Comparison of ENCODE assay signal across 8 cellular contexts in genomic region chr12:52070243-52070925, GRCh38. TPM values are rescaled to one million over a fixed set of nuclear protein-coding genes. Genes with fewer than 3 reads are reported as not detected.
DNase-seq lines count a peak whose midpoint lies in the region; ATAC-seq and TF ChIP-seq lines count a peak whose summit lies in the region.

No MANE protein-coding gene starts in this region.

- ATAC-seq in HG03460 (IDR thresholded peaks at IDR 0.05; ENCODE audit: unreplicated experiment) (peak; percentile 1), GM18517 (IDR thresholded peaks at IDR 0.05; ENCODE audit: unreplicated experiment) (no peak)

- H3K27me3 Mint-ChIP-seq in CD14-positive monocyte (ENCODE audit: low read depth in 3 of 3) (peaks cover 2 to 15% (median 13%) of the 10 kb centered on the region in 3 donors), mesothelial cell of epicardium (ENCODE audit: low read depth) (peaks cover 19% of the 10 kb centered on the region)

- TF ChIP-seq CTCF in CD14-positive monocyte (IDR thresholded peaks at IDR 0.05): no peak
- no peak for TF ChIP-seq CTCF in brain microvascular endothelial cell (IDR thresholded peaks at IDR 0.05; ENCODE audit: low read depth, low read length, missing control alignments)
- TF ChIP-seq CTCF in mesothelial cell of epicardium (IDR thresholded peaks at IDR 0.05; ENCODE audit: unreplicated experiment): no peak

- intact Hi-C loops in CD14-positive monocyte (cut with micrococcal nuclease): loop anchor here (1.0 to 2.0 kb wide), 2 partner anchors 13 to 46 kb away; no protein-coding TSS in a partner anchor

- H3K9me3 Mint-ChIP-seq in CD14-positive monocyte (peaks cover 0 to 2% (median 0%) of the 10 kb centered on the region in 7 donors), mesothelial cell of epicardium (no peaks in the 10 kb centered on the region)

- H3K4me3 Mint-ChIP-seq in CD14-positive monocyte (peak overlapping the region; percentile 95 to 96), mesothelial cell of epicardium (peak overlapping the region; percentile 90)

- H3K4me3 ChIP-seq in brain microvascular endothelial cell (ENCODE audit: low read depth, low read length): peak overlapping the region; percentile 99

- H3K4me1 Mint-ChIP-seq in CD14-positive monocyte: peaks cover 48% of the 10 kb centered on the region
- peaks cover 32% of the 10 kb centered on the region for H3K4me1 Mint-ChIP-seq in mesothelial cell of epicardium

- no peaks in the 10 kb centered on the region for H3K27me3 ChIP-seq in brain microvascular endothelial cell (replicated peaks)

- no peak for DNase-seq in CD14-positive monocyte (ENCODE audit: low spot score)
- DNase-seq in brain microvascular endothelial cell: no peak
- DNase-seq in mesothelial cell of epicardium (ENCODE audit: low spot score in 2 of 2, unreplicated experiment in 2 of 2): no peak
- no peak for DNase-seq in Ammon's horn (ENCODE audit: low spot score)
- no peak for DNase-seq in amniotic stem cell (lab: John Stamatoyannopoulos, UW)
- DNase-seq in HPDE6-E6E7 (ENCODE audit: extremely low spot score): no peak

- in situ Hi-C loops in brain microvascular endothelial cell (cut with HindIII; ENCODE audit: low pct_ligation_motif_present, low sequenced_read_pairs): no loop called here

- H3K27ac Mint-ChIP-seq in CD14-positive monocyte (peak overlapping the region; percentile 92 to 100 (median 99)), mesothelial cell of epicardium (peak overlapping the region; percentile 98)

- peak overlapping the region; percentile 98 for H3K27ac ChIP-seq in brain microvascular endothelial cell

- H3K36me3 Mint-ChIP-seq in CD14-positive monocyte (peaks cover 32 to 34% of the 10 kb centered on the region in 2 donors), mesothelial cell of epicardium (peaks cover 21% of the 10 kb centered on the region)

- peaks cover 12% of the 10 kb centered on the region for H3K36me3 ChIP-seq in brain microvascular endothelial cell (replicated peaks)

RNA-seq across cellular contexts. Expression of gene ATG101, which starts 0.6 kb away (rescaled TPM):
- polyA plus RNA-seq in CD14-positive monocyte: 10 to 100 TPM; 20.5 to 26.4 TPM
- total RNA-seq in mesothelial cell of epicardium: 29.4 to 32.8 TPM (median 32.6 TPM) in 3 replicates

RNA-seq across cellular contexts. Expression of gene SMIM41, which starts 9.1 kb away (rescaled TPM):
- not detected for polyA plus RNA-seq in CD14-positive monocyte
- 0.16 TPM in 1 of 3 replicates, not detected in the others for total RNA-seq in mesothelial cell of epicardium

RNA-seq across cellular contexts. Expression of gene NR4A1, which starts 19.1 kb away (rescaled TPM):
- polyA plus RNA-seq in CD14-positive monocyte: 10 to 100 TPM; 10.1 to 41.4 TPM
- 138 to 141 TPM (median 141 TPM) in 3 replicates for total RNA-seq in mesothelial cell of epicardium
